26 cellular contexts compared by ENCODE assay signal in the genomic region with DNA sequence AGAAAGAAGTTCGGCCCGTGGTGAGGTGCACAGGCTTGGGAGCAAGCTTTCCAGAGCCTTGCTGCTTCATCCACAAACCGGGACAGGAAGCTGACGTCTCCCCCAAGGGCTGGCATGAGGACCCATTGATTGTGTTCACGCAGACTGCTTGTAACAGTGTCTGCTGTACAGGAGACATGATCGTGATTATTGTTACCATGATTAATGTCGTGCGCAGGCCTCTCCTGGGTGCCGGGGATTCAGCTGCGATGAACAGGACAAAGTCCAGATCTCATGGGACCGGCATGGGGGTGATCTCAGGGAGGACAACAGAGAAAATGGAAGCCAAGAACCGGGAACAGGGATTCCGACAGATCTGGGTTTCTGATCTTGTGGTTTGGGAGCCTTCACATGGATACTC.
"Had no signal": no experiment of that assay in that cellular context is flagged by ENCODE, and none has a peak within 500 bp of the region (broad histone marks: within the 10 kb centered on the region; RNA-seq: fewer than 3 reads in every experiment).

No MANE protein-coding gene starts in this region.

- H3K4me3 ChIP-seq: left lung, lung, pancreas, right atrium auricular region, right lobe of liver, tibial nerve, vagina had no signal

- H3K27ac ChIP-seq: left lung, pancreas, right atrium auricular region, right lobe of liver, tibial nerve, vagina had no signal

- H3K36me3 ChIP-seq: pancreas, right atrium auricular region, right lobe of liver, tibial nerve, vagina had no signal

- H3K36me3 Mint-ChIP-seq: mesothelial cell of epicardium, type B pancreatic cell had no signal

- H3K27ac Mint-ChIP-seq: immature natural killer cell; mesothelial cell of epicardium; naive thymus-derived CD4-positive, alpha-beta T cell; natural killer cell treated with Interleukin-12 subunit alpha and Interleukin-12 subunit beta and Interleukin-15 and Interleukin-18, amount 100 ng/mL, for 72 hours; stimulated activated memory B cell treated with anti-CD40 and anti-IgM and Interleukin-4, amounts not matched to agents 10 μg/mL and 1 μg/mL and 100 μg/mL, for 72 hours; type B pancreatic cell had no signal

- H3K9me3 ChIP-seq: pancreas, right lobe of liver, vagina had no signal

- H3K4me1 Mint-ChIP-seq: mesothelial cell of epicardium; stimulated activated memory B cell treated with anti-CD40 and anti-IgM and Interleukin-4, amounts not matched to agents 10 μg/mL and 1 μg/mL and 100 μg/mL, for 72 hours; stimulated activated naive CD8-positive, alpha-beta T cell treated with anti-CD3 and anti-CD28 coated beads, Interleukin-15, amount 100 ng/mL, for 72 hours had no signal

- H3K27me3 ChIP-seq: left lung, pancreas, right atrium auricular region, right lobe of liver, tibial nerve, vagina had no signal

- ATAC-seq: left colon; left lung; naive thymus-derived CD4-positive, alpha-beta T cell; natural killer cell treated with Interleukin-12 subunit alpha and Interleukin-12 subunit beta and Interleukin-15 and Interleukin-18, amount 100 ng/mL, for 72 hours; pancreas; right lobe of liver; stimulated activated memory B cell treated with anti-CD40 and anti-IgM and Interleukin-4, amounts not matched to agents 10 μg/mL and 1 μg/mL and 100 μg/mL, for 72 hours; stimulated activated naive CD8-positive, alpha-beta T cell treated with anti-CD3 and anti-CD28 coated beads, Interleukin-15, amount 100 ng/mL, for 72 hours had no signal

- H3K4me1 ChIP-seq: left lung, pancreas, right atrium auricular region, right lobe of liver, tibial nerve, vagina had no signal

- H3K4me3 Mint-ChIP-seq: immature natural killer cell; mesothelial cell of epicardium; naive thymus-derived CD4-positive, alpha-beta T cell; natural killer cell treated with Interleukin-12 subunit alpha and Interleukin-12 subunit beta and Interleukin-15 and Interleukin-18, amount 100 ng/mL, for 72 hours; stimulated activated memory B cell treated with anti-CD40 and anti-IgM and Interleukin-4, amounts not matched to agents 10 μg/mL and 1 μg/mL and 100 μg/mL, for 72 hours; stimulated activated naive CD8-positive, alpha-beta T cell treated with anti-CD3 and anti-CD28 coated beads, Interleukin-15, amount 100 ng/mL, for 72 hours; type B pancreatic cell had no signal

- DNase-seq: hypothalamus; immature natural killer cell; kidney; left colon; mesendoderm; naive thymus-derived CD4-positive, alpha-beta T cell; nucleus accumbens; small intestine; stimulated activated CD4-positive, alpha-beta T cell treated with anti-CD3 and anti-CD28 coated beads, Interleukin-1b, Interleukin-23, amount 100 ng/mL, for 48 hours; stimulated activated CD4-positive, alpha-beta T cell treated with anti-CD3 and anti-CD28 coated beads, Interleukin-2, amount 100 ng/mL, for 48 hours; stimulated activated CD4-positive, alpha-beta T cell treated with anti-CD3 and anti-CD28 coated beads, Interleukin-4, amount 100 ng/mL, for 4 hours; stimulated activated CD8-positive, alpha-beta memory T cell treated with anti-CD3 and anti-CD28 coated beads, Interleukin-4, amount 100 ng/mL, for 48 hours; stimulated activated naive CD4-positive, alpha-beta T cell treated with Interleukin-2 at 50 U/mL for 16 hours; stimulated activated naive CD8-positive, alpha-beta T cell treated with anti-CD3 and anti-CD28 coated beads, Interleukin-15, amount 100 ng/mL, for 72 hours; substantia nigra had no signal

- H3K27me3 Mint-ChIP-seq: naive thymus-derived CD4-positive, alpha-beta T cell; natural killer cell treated with Interleukin-12 subunit alpha and Interleukin-12 subunit beta and Interleukin-15 and Interleukin-18, amount 100 ng/mL, for 72 hours; stimulated activated memory B cell treated with anti-CD40 and anti-IgM and Interleukin-4, amounts not matched to agents 10 μg/mL and 1 μg/mL and 100 μg/mL, for 72 hours; stimulated activated naive CD8-positive, alpha-beta T cell treated with anti-CD3 and anti-CD28 coated beads, Interleukin-15, amount 100 ng/mL, for 72 hours had no signal
